18 cellular contexts compared by ENCODE assay signal in the genomic region with DNA sequence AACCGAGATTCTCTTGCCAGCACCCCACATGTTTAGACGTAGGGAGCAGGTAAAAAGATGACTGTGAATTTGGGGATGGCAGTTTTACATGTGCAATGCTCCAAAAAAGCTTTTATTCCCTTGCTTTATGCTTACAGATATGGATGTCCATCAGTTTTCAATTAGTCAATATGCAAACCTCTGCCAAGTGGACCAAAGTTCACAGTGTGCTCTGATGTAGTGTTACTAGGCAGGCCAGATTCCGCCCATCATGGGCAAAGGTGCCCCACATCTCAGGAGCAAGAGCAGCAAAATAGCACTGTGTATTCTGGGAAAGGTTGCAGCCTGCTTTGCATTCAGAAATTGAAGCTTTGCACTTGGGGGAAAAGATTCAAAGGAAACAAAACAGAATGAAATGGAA.
A peak's percentile ranks its signal among the peaks of the same experiment; 100 is the strongest.
DNase-seq lines count a peak whose midpoint lies in the region; TF ChIP-seq lines count a peak whose summit lies in the region.
"Had no signal": no experiment of that assay in that cellular context is flagged by ENCODE, and none has a peak within 500 bp of the region (broad histone marks: within the 10 kb centered on the region; RNA-seq: fewer than 3 reads in every experiment).

No MANE protein-coding gene starts in this region.

- H2BK15ac ChIP-seq in neuronal stem cell (ENCODE audit: low read length) = no peak overlapping the region

- TF ChIP-seq CTCF in OCI-LY1 (IDR thresholded peaks at IDR 0.05; ENCODE audit: low read length) = no peak

- in situ Hi-C loops in ACHN (cut with HindIII; ENCODE audit: low pct_ligation_motif_present, low pct_unique_long_range_greater_than_20kb, low sequenced_read_pairs) = no loop called here

- no peaks in the 10 kb centered on the region for H3K79me1 ChIP-seq in neuronal stem cell (ENCODE audit: low read depth, low read length)

- H3K4me2 ChIP-seq in OCI-LY1 (ENCODE audit: low read length) = no peak overlapping the region
- H3K4me2 ChIP-seq in neuronal stem cell (ENCODE audit: insufficient read depth, low read length, poor library complexity, severe bottlenecking) = no peak overlapping the region

- H3K4ac ChIP-seq in neuronal stem cell (ENCODE audit: low read length) = no peak overlapping the region

- H3K36me3 ChIP-seq in OCI-LY1 (ENCODE audit: insufficient read depth, low read length) (no peaks in the 10 kb centered on the region), neuronal stem cell (replicated peaks in 1 of 2; ENCODE audit: control insufficient read depth in 2 of 2, insufficient read depth in 2 of 2, low read length in 2 of 2) (no peaks in the 10 kb centered on the region)

- H2BK5ac ChIP-seq in neuronal stem cell (ENCODE audit: low read length) = no peak overlapping the region

- H4K20me1 ChIP-seq in OCI-LY1 (ENCODE audit: insufficient read depth, low read length) = no peaks in the 10 kb centered on the region

- no peak overlapping the region for H4K8ac ChIP-seq in neuronal stem cell (ENCODE audit: low read depth, low read length)

- H3K27ac ChIP-seq in OCI-LY1 (ENCODE audit: low read depth, low read length, poor library complexity, severe bottlenecking) = no peak overlapping the region
- H3K27ac ChIP-seq in neuronal stem cell (replicated peaks; ENCODE audit: low read length) = no peak overlapping the region
- H3K27ac ChIP-seq: HL-60 had no signal

- no peaks in the 10 kb centered on the region for H3F3A ChIP-seq in OCI-LY1 (ENCODE audit: insufficient read depth, low read length)

- no peak overlapping the region for H3K14ac ChIP-seq in neuronal stem cell (ENCODE audit: low read length)

- no CpG with 5 or more reads among the region's 3 CpGs for WGBS in neuronal stem cell (ENCODE audit: extremely low coverage in 2 of 2, insufficient read length in 2 of 2, insufficient replicate concordance in 1 of 2), 2 donors

- H3K23ac ChIP-seq in neuronal stem cell (ENCODE audit: low read depth, low read length, poor library complexity) = no peak overlapping the region

- H3K9ac ChIP-seq in OCI-LY1 (ENCODE audit: low read length) (no peak overlapping the region), neuronal stem cell (ENCODE audit: low read depth, low read length, poor library complexity) (no peak overlapping the region)

- H3K27me3 ChIP-seq in OCI-LY1 (ENCODE audit: insufficient read depth, low read length) (no peaks in the 10 kb centered on the region), neuronal stem cell (ENCODE audit: control insufficient read depth in 3 of 3, insufficient read depth in 3 of 3, low read depth in 1 of 3, low read length in 3 of 3) (no peaks in the 10 kb centered on the region)

- H3K79me2 ChIP-seq in OCI-LY1 (ENCODE audit: insufficient read depth, low read length) = no peaks in the 10 kb centered on the region

- peaks cover 5% of the 10 kb centered on the region; the same call in 1 of the 2 replicates for H3K9me3 ChIP-seq in OCI-LY1 (ENCODE audit: low read length)
- peaks cover 0 to 2% of the 10 kb centered on the region in 2 donors for H3K9me3 ChIP-seq in neuronal stem cell (replicated peaks in 1 of 2; ENCODE audit: control insufficient read depth in 2 of 2, insufficient read depth in 1 of 2, low read depth in 1 of 2, low read length in 2 of 2)
- H3K9me3 ChIP-seq: Caco-2 had no signal

- no peak overlapping the region for H3K18ac ChIP-seq in neuronal stem cell (ENCODE audit: low read length)

- H2AK5ac ChIP-seq in neuronal stem cell (ENCODE audit: low read depth, low read length) = no peak overlapping the region

- peak; percentile 7 for DNase-seq in AG20443 (ENCODE audit: low spot score)
- peak; percentile 63 for DNase-seq in fibroblast of peridontal ligament (ENCODE audit: extremely low read depth)
- DNase-seq in neuronal stem cell (ENCODE audit: low spot score) = no peak
- DNase-seq in kidney tubule cell (ENCODE audit: low spot score) = no peak
- DNase-seq in SK-N-DZ (ENCODE audit: low spot score) = no peak
- DNase-seq in ACHN = no peak
- DNase-seq: Caco-2; CD4-positive, CD25-positive, alpha-beta regulatory T cell; GDM1; H7; IMR-90; NCI-H1417; NCI-H1930; NCI-H345; NCI-H524 treated with DMSO at 0.1 percent for 48 hours; OCI-M1 had no signal

- no peak overlapping the region for H2BK120ac ChIP-seq in neuronal stem cell (ENCODE audit: low read depth, low read length)

- H3K4me1 ChIP-seq in OCI-LY1 (ENCODE audit: insufficient read depth, low read length, severe bottlenecking) (peaks cover 13% of the 10 kb centered on the region), neuronal stem cell (ENCODE audit: control insufficient read depth in 2 of 2, insufficient read depth in 1 of 2, low read depth in 1 of 2, low read length in 2 of 2) (peaks cover 0 to 4% of the 10 kb centered on the region in 2 donors)
- H3K4me1 ChIP-seq: Caco-2 had no signal

- no peak overlapping the region for H4K91ac ChIP-seq in neuronal stem cell (ENCODE audit: low read depth, low read length, poor library complexity)

- H3K9me2 ChIP-seq in OCI-LY1 (ENCODE audit: low read depth, low read length) = no peaks in the 10 kb centered on the region

- H3K4me3 ChIP-seq in OCI-LY1 (ENCODE audit: low read depth, low read length, poor library complexity, severe bottlenecking) (no peak overlapping the region), neuronal stem cell (ENCODE audit: low read length in 2 of 2) (no peak overlapping the region)

- H2AFZ ChIP-seq in OCI-LY1 (ENCODE audit: low read length) = 0 out of 2 replicates have a peak overlapping the region, but pooled peaks have one; percentile 43
- peak overlapping the region; percentile 30 for H2AFZ ChIP-seq in neuronal stem cell (ENCODE audit: low read length)

- H2BK12ac ChIP-seq in neuronal stem cell (ENCODE audit: low read length) = no peak overlapping the region

Comparison
In these comparisons a context has a peak if more than half of its experiments do, and no peak if none do; other contexts are left out.
1. DNase-seq: peak in AG20443 (single experiment) and fibroblast of peridontal ligament (single experiment); none in neuronal stem cell (single experiment), kidney tubule cell (single experiment), SK-N-DZ (single experiment) and ACHN (single experiment).